Comparison of ENCODE assay signal across 8 cellular contexts in genomic region chr20:31968299-31969126, GRCh38. TPM values are rescaled to one million over a fixed set of nuclear protein-coding genes. Genes with fewer than 3 reads are reported as not detected.
DNase-seq lines count a peak whose midpoint lies in the region; ATAC-seq and TF ChIP-seq lines count a peak whose summit lies in the region.

No MANE protein-coding gene starts in this region.

- H3K36me3 ChIP-seq in right atrium auricular region (no peaks in the 10 kb centered on the region), prostate gland (no peaks in the 10 kb centered on the region), uterus (no peaks in the 10 kb centered on the region)

- H3K9me3 ChIP-seq in right atrium auricular region: no peaks in the 10 kb centered on the region
- H3K9me3 ChIP-seq in prostate gland: no peaks in the 10 kb centered on the region
- H3K9me3 ChIP-seq in uterus: no peaks in the 10 kb centered on the region

- H3K27ac ChIP-seq in right atrium auricular region: no peak overlapping the region
- no peak overlapping the region for H3K27ac ChIP-seq in prostate gland
- no peak overlapping the region for H3K27ac ChIP-seq in uterus

- WGBS in prostate gland: 4% methylated on average over 24 of the region's 56 CpGs

- DNase-seq in Caki2 (ENCODE audit: low read depth): peak; percentile 87
- peak; percentile 48 for DNase-seq in T-helper 22 cell (ENCODE audit: low read depth)
- peak; percentile 42 for DNase-seq in amniotic epithelial cell (ENCODE audit: low read depth)
- peak; percentile 59 for DNase-seq in right atrium auricular region (ENCODE audit: low spot score)
- DNase-seq in prostate gland (ENCODE audit: low spot score): peak; percentile 34
- peak; percentile 30 to 64 for DNase-seq in uterus

- TF ChIP-seq CTCF in right atrium auricular region (IDR thresholded peaks at IDR 0.05) (no peak), prostate gland (IDR thresholded peaks at IDR 0.05) (no peak), uterus (IDR thresholded peaks at IDR 0.05) (no peak)

- peak; percentile 58 for ATAC-seq in HG03521 (IDR thresholded peaks at IDR 0.05; ENCODE audit: unreplicated experiment)
- no peak for ATAC-seq in GM18861 (IDR thresholded peaks at IDR 0.05; ENCODE audit: unreplicated experiment)

- H3K4me1 ChIP-seq in right atrium auricular region (peaks cover 0 to 8% of the 10 kb centered on the region in 2 donors), prostate gland (replicated peaks) (no peaks in the 10 kb centered on the region), uterus (no peaks in the 10 kb centered on the region)

- intact Hi-C loops in prostate gland (cut with DNase I): no loop called here
- intact Hi-C loops in uterus (cut with DNase I; ENCODE audit: low total_unique reads): no loop called here

- in situ Hi-C loops in Caki2 (cut with HindIII; ENCODE audit: low pct_unique_long_range_greater_than_20kb, low sequenced_read_pairs): no loop called here

- H3K27me3 ChIP-seq in right atrium auricular region: peaks cover 0 to 10% of the 10 kb centered on the region in 2 donors
- H3K27me3 ChIP-seq in prostate gland (replicated peaks; ENCODE audit: insufficient read depth): peaks cover 7% of the 10 kb centered on the region
- peaks cover 0 to 8% of the 10 kb centered on the region in 2 donors for H3K27me3 ChIP-seq in uterus

- H3K4me3 ChIP-seq in right atrium auricular region (peak overlapping the region in 1 of 2 donors; percentile 17), prostate gland (no peak overlapping the region), uterus (no peak overlapping the region)

- TF ChIP-seq POLR2A in prostate gland (IDR thresholded peaks at IDR 0.05) (no peak), uterus (IDR thresholded peaks at IDR 0.05) (no peak)

RNA-seq across cellular contexts. Expression of gene XKR7, which starts 0.6 kb away (rescaled TPM):
- 8.1 and 9.7 TPM in 2 replicates for total RNA-seq in Caki2 (2014; rRNA removed; shearing (Covaris generic); ENCODE audit: low replicate concordance)
- total RNA-seq in right atrium auricular region (not detected), prostate gland (under 1 TPM in 1 of 2 donors, not detected in 1; 0.05 TPM), uterus (under 1 TPM in 1 of 4 donors, not detected in 3; 0.14 TPM)

RNA-seq across cellular contexts. Expression of gene PDRG1, which starts 16.7 kb away (rescaled TPM):
- total RNA-seq in Caki2 (2014; rRNA removed; shearing (Covaris generic); ENCODE audit: low replicate concordance): 50.9 and 55.6 TPM in 2 replicates
- total RNA-seq in right atrium auricular region (1 to 10 TPM; 4.9 to 5.7 TPM), prostate gland (10 to 100 TPM; 11.4 to 30.3 TPM), uterus (100 to 1,000 TPM in 1 of 4 donors, 10 to 100 TPM in 1, 1 to 10 TPM in 2; 1.2 to 109 (median 9.5) TPM)

RNA-seq across cellular contexts. Expression of gene CCM2L, which starts 41.7 kb away (rescaled TPM):
- 21.5 and 29.4 TPM in 2 replicates for total RNA-seq in Caki2 (2014; rRNA removed; shearing (Covaris generic); ENCODE audit: low replicate concordance)
- total RNA-seq in right atrium auricular region: 1 to 10 TPM; 6.0 to 8.1 TPM
- total RNA-seq in prostate gland: 1 to 10 TPM; 4.6 to 5.7 TPM
- total RNA-seq in uterus: 10 to 100 TPM in 2 of 4 donors, 1 to 10 TPM in 2; 3.5 to 21.9 (median 10.0) TPM

Comparison
In these comparisons a context has a peak if more than half of its experiments do, and no peak if none do; other contexts are left out.
1. DNase-seq: peak in every context shown above with its lines; median percentile 87 in Caki2; 59 in right atrium auricular region; 48 in T-helper 22 cell; 47 in uterus; 42 in amniotic epithelial cell; 34 in prostate gland.